5 cellular contexts compared by ENCODE assay signal in the genomic region with DNA sequence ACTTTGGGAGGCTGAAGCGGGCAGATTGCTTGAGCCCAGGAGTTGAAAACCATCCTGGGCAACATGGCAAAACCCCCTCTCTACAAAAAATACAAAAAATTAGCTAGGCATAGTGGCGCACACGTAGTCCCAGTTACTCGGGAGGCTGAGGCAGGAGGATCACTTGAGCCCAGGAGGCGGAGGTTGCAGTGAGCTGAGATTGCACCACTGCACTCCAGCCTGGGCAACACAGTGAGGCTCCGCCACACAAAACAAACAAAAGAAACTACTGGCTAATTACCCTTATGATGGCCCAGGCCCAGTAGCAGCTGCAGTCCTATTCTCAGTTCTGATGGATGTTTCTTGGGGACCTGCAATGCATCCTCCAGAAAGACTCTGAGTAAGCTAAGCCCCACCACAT. TPM values are rescaled to one million over a fixed set of nuclear protein-coding genes. Genes with fewer than 3 reads are reported as not detected.
"Had no signal": no experiment of that assay in that cellular context is flagged by ENCODE, and none has a peak within 500 bp of the region (broad histone marks: within the 10 kb centered on the region; RNA-seq: fewer than 3 reads in every experiment).

No MANE protein-coding gene starts in this region.

RNA-seq across cellular contexts. Expression of gene NRIP3, which starts 17.0 kb away (rescaled TPM):
- total RNA-seq: HT-29 had no signal
- polyA plus RNA-seq: IgD-negative memory B cell had no signal

RNA-seq across cellular contexts. Expression of gene ASCL3, which starts 44.0 kb away (rescaled TPM):
- total RNA-seq: HT-29, HT1080, IMR-90, K562 had no signal
- polyA plus RNA-seq: IgD-negative memory B cell, IMR-90, K562 had no signal

RNA-seq across cellular contexts. Expression of gene C11orf16, which starts 54.0 kb away (rescaled TPM):
- total RNA-seq: HT-29, HT1080, IMR-90, K562 had no signal
- polyA plus RNA-seq: IgD-negative memory B cell, IMR-90, K562 had no signal
